Comparison of ENCODE assay signal across 20 cellular contexts in genomic region chr2:42172566-42172965, GRCh38. TPM values are rescaled to one million over a fixed set of nuclear protein-coding genes. Genes with fewer than 3 reads are reported as not detected.
DNase-seq lines count a peak whose midpoint lies in the region; ATAC-seq and TF ChIP-seq lines count a peak whose summit lies in the region.
"Had no signal": no experiment of that assay in that cellular context is flagged by ENCODE, and none has a peak within 500 bp of the region (broad histone marks: within the 10 kb centered on the region; RNA-seq: fewer than 3 reads in every experiment).

No MANE protein-coding gene starts in this region.

- H3K4ac ChIP-seq in mesenchymal stem cell (ENCODE audit: low read depth in 1 of 2, low read length in 2 of 2): no peak overlapping the region

- peaks cover 11% of the 10 kb centered on the region; the same call in 1 of the 2 replicates for H3F3A ChIP-seq in GM23248 (ENCODE audit: insufficient read depth)

- 52 to 54% methylated on average over 1 of the region's 1 CpG for WGBS in GM23248 (ENCODE audit: low coverage in 1 of 2, low lambda C conversion rate in 2 of 2, missing lambda C conversion rate in 2 of 2), 2 experiments
- WGBS in mesenchymal stem cell: no CpG with 5 or more reads among the region's 1 CpG

- ATAC-seq in activated B cell treated with CpG ODN at 0.5 μM for 24 hours (ENCODE audit: low read depth) (no peak), HG03097 (IDR thresholded peaks at IDR 0.05; ENCODE audit: low FRiP score, unreplicated experiment) (no peak)
- no peak for ATAC-seq in activated T-cell treated with anti-CD3 and anti-CD28 coated beads, Interleukin-2, amount 50 U/mL, for 72 hours (replicated peaks in 1 of 2)
- ATAC-seq: body of pancreas, heart right ventricle had no signal

- peaks cover 79% of the 10 kb centered on the region for H3K79me2 ChIP-seq in GM23248 (ENCODE audit: insufficient read depth)

- H3K36me3 ChIP-seq in BE2C (peaks cover 11% of the 10 kb centered on the region), GM23248 (ENCODE audit: low read depth) (no peaks in the 10 kb centered on the region), mesenchymal stem cell (ENCODE audit: control insufficient read depth in 1 of 2, insufficient read depth in 2 of 2, low read depth in 1 of 2, low read length in 2 of 2) (no peaks in the 10 kb centered on the region)
- H3K36me3 ChIP-seq: heart right ventricle, sigmoid colon, suprapubic skin had no signal

- H3K4me1 ChIP-seq in BE2C (peaks cover 4% of the 10 kb centered on the region), GM23248 (ENCODE audit: insufficient read depth) (peaks cover 13% of the 10 kb centered on the region), mesenchymal stem cell (ENCODE audit: control insufficient read depth, insufficient read depth, low read depth, low read length) (peaks cover 2% of the 10 kb centered on the region)

- H3K36me3 Mint-ChIP-seq in activated B cell treated with CpG ODN at 0.5 μM for 24 hours (ENCODE audit: low read depth): peaks cover 11% of the 10 kb centered on the region
- peaks cover 3 to 5% of the 10 kb centered on the region in 2 donors for H3K36me3 Mint-ChIP-seq in activated T-cell treated with anti-CD3 and anti-CD28 coated beads, Interleukin-2, amount 50 U/mL, for 72 hours (ENCODE audit: insufficient read depth in 2 of 2)

- H3K18ac ChIP-seq in mesenchymal stem cell (ENCODE audit: low read depth in 1 of 2, low read length in 2 of 2): no peak overlapping the region

- no peak overlapping the region for H3K14ac ChIP-seq in mesenchymal stem cell (ENCODE audit: low read length in 2 of 2)

- 0 out of 2 replicates have a peak, but pooled peaks cover 3% of the 10 kb centered on the region for H4K20me1 ChIP-seq in GM23248 (ENCODE audit: insufficient read depth)

- DNase-seq in BE2C: no peak
- no peak for DNase-seq in GM23248
- no peak for DNase-seq in activated B cell treated with CpG ODN at 0.5 μM for 24 hours
- no peak for DNase-seq in mesenchymal stem cell
- no peak for DNase-seq in GM19238 (ENCODE audit: insufficient read length, low spot score)
- no peak for DNase-seq in activated T-cell treated with anti-CD3 and anti-CD28 coated beads, Interleukin-2, amount 50 U/mL, for 72 hours
- no peak for DNase-seq in stimulated activated CD8-positive, alpha-beta memory T cell treated with anti-CD3 and anti-CD28 coated beads, Interleukin-4, amount 100 ng/mL, for 48 hours
- DNase-seq: activated CD4-positive, CD25-positive, alpha-beta regulatory T cell; activated naive CD4-positive, alpha-beta T cell; body of pancreas; heart right ventricle; KBM-7; midbrain; NCI-H1105 treated with DMSO at 0.1 percent for 48 hours; NCI-H774; nucleus accumbens; sigmoid colon had no signal

- POLR2A ChIA-PET in activated B cell treated with CpG ODN at 0.5 μM for 24 hours (lab: Charles Lee): interaction anchor here (0.5 to 5.9 kb wide), 2 partner anchors 55 to 68 kb away, joined by 3 to 62 read pairs; no protein-coding TSS in a partner anchor

- no peak overlapping the region for H2AK5ac ChIP-seq in mesenchymal stem cell (ENCODE audit: low read length, severe bottlenecking)

- H3K4me2 ChIP-seq in GM23248 (ENCODE audit: unreplicated experiment) (peak overlapping the region; percentile 84), mesenchymal stem cell (ENCODE audit: low read length, poor library complexity, severe bottlenecking) (no peak overlapping the region)

- no peak overlapping the region for H2BK5ac ChIP-seq in mesenchymal stem cell (ENCODE audit: low read depth, low read length, poor library complexity, severe bottlenecking)

- intact Hi-C loops in activated B cell treated with CpG ODN at 0.5 μM for 24 hours (cut with micrococcal nuclease): no loop called here

- H3K27me3 Mint-ChIP-seq in activated B cell treated with CpG ODN at 0.5 μM for 24 hours: no peaks in the 10 kb centered on the region
- H3K27me3 Mint-ChIP-seq in activated T-cell treated with anti-CD3 and anti-CD28 coated beads, Interleukin-2, amount 50 U/mL, for 72 hours (ENCODE audit: low read depth): no peaks in the 10 kb centered on the region
- H3K27me3 Mint-ChIP-seq: dendritic cell treated with granulocyte-macrophage colony-stimulating factor and Interleukin-4, amounts not matched to agents 40 ng/mL and 50 ng/mL, for 4 days had no signal

- no peak overlapping the region for H3K4me3 Mint-ChIP-seq in activated B cell treated with CpG ODN at 0.5 μM for 24 hours
- no peak overlapping the region for H3K4me3 Mint-ChIP-seq in activated T-cell treated with anti-CD3 and anti-CD28 coated beads, Interleukin-2, amount 50 U/mL, for 72 hours
- H3K4me3 Mint-ChIP-seq: dendritic cell treated with granulocyte-macrophage colony-stimulating factor and Interleukin-4, amounts not matched to agents 40 ng/mL and 50 ng/mL, for 4 days had no signal

- H3K9me3 ChIP-seq in BE2C: no peaks in the 10 kb centered on the region
- no peaks in the 10 kb centered on the region for H3K9me3 ChIP-seq in GM23248 (ENCODE audit: low read depth)
- no peaks in the 10 kb centered on the region for H3K9me3 ChIP-seq in mesenchymal stem cell (ENCODE audit: control insufficient read depth, low read length)
- H3K9me3 ChIP-seq: body of pancreas, heart right ventricle, sigmoid colon, suprapubic skin had no signal

- H2BK12ac ChIP-seq in mesenchymal stem cell (ENCODE audit: low read length in 2 of 2): no peak overlapping the region

- no peak overlapping the region for H4K91ac ChIP-seq in mesenchymal stem cell (ENCODE audit: low read length)

- H3K27me3 ChIP-seq in BE2C (no peaks in the 10 kb centered on the region), GM23248 (replicated peaks; ENCODE audit: insufficient read depth) (no peaks in the 10 kb centered on the region), mesenchymal stem cell (ENCODE audit: control insufficient read depth in 1 of 2, insufficient read depth in 1 of 2, low read length in 2 of 2) (no peaks in the 10 kb centered on the region)
- H3K27me3 ChIP-seq: body of pancreas, heart right ventricle, sigmoid colon, suprapubic skin had no signal

- H3K23ac ChIP-seq in mesenchymal stem cell (ENCODE audit: low read length in 2 of 2): no peak overlapping the region

- no peak overlapping the region for H2BK15ac ChIP-seq in mesenchymal stem cell (ENCODE audit: low read depth, poor library complexity, severe bottlenecking)

- no peaks in the 10 kb centered on the region for H3K9me2 ChIP-seq in GM23248 (ENCODE audit: insufficient read depth)

- TF ChIP-seq CTCF in BE2C (IDR thresholded peaks at IDR 0.05; ENCODE audit: low read depth, low read length): no peak
- no peak for TF ChIP-seq CTCF in activated B cell treated with CpG ODN at 0.5 μM for 24 hours (IDR thresholded peaks at IDR 0.05)

- CTCF ChIA-PET in activated B cell treated with CpG ODN at 0.5 μM for 24 hours (lab: Charles Lee): interaction anchor here (0.8 to 4.0 kb wide), 3 partner anchors 23 to 86 kb away, joined by 4 to 18 read pairs (median 15); no protein-coding TSS in a partner anchor

- H2AFZ ChIP-seq in GM23248: no peak overlapping the region
- H2AFZ ChIP-seq in mesenchymal stem cell (ENCODE audit: low read depth, low read length): no peak overlapping the region

- H3K27ac ChIP-seq in GM23248: no peak overlapping the region
- H3K27ac ChIP-seq in mesenchymal stem cell (ENCODE audit: low read length, poor library complexity, severe bottlenecking): no peak overlapping the region
- H3K27ac ChIP-seq: suprapubic skin had no signal

- no peaks in the 10 kb centered on the region for H3K9me3 Mint-ChIP-seq in activated B cell treated with CpG ODN at 0.5 μM for 24 hours
- no peaks in the 10 kb centered on the region for H3K9me3 Mint-ChIP-seq in activated T-cell treated with anti-CD3 and anti-CD28 coated beads, Interleukin-2, amount 50 U/mL, for 72 hours
- H3K9me3 Mint-ChIP-seq: dendritic cell treated with granulocyte-macrophage colony-stimulating factor and Interleukin-4, amounts not matched to agents 40 ng/mL and 50 ng/mL, for 4 days had no signal

- H3K27ac Mint-ChIP-seq in activated B cell treated with CpG ODN at 0.5 μM for 24 hours: peak overlapping the region; percentile 19
- no peak overlapping the region for H3K27ac Mint-ChIP-seq in activated T-cell treated with anti-CD3 and anti-CD28 coated beads, Interleukin-2, amount 50 U/mL, for 72 hours
- H3K27ac Mint-ChIP-seq: dendritic cell treated with granulocyte-macrophage colony-stimulating factor and Interleukin-4, amounts not matched to agents 40 ng/mL and 50 ng/mL, for 4 days had no signal

- no peak overlapping the region for H4K8ac ChIP-seq in mesenchymal stem cell (ENCODE audit: low read length)

- H3K79me1 ChIP-seq in mesenchymal stem cell (replicated peaks; ENCODE audit: low read length, poor library complexity, severe bottlenecking): peaks cover 7% of the 10 kb centered on the region

- peak overlapping the region; percentile 92 for H3K4me3 ChIP-seq in BE2C (ENCODE audit: low read depth, low read length)
- H3K4me3 ChIP-seq in GM23248: no peak overlapping the region
- no peak overlapping the region for H3K4me3 ChIP-seq in mesenchymal stem cell (ENCODE audit: insufficient read depth in 1 of 2, low read depth in 1 of 2, low read length in 2 of 2)
- H3K4me3 ChIP-seq: body of pancreas had no signal

- H3K4me1 Mint-ChIP-seq in activated B cell treated with CpG ODN at 0.5 μM for 24 hours: peaks cover 43% of the 10 kb centered on the region
- H3K4me1 Mint-ChIP-seq in activated T-cell treated with anti-CD3 and anti-CD28 coated beads, Interleukin-2, amount 50 U/mL, for 72 hours (ENCODE audit: low read depth): peaks cover 28% of the 10 kb centered on the region

- in situ Hi-C loops in GM23248 (cut with MboI): no loop called here

- H2BK120ac ChIP-seq in mesenchymal stem cell (ENCODE audit: low read depth, low read length): no peak overlapping the region

- H3K9ac ChIP-seq in GM23248 (no peak overlapping the region), mesenchymal stem cell (ENCODE audit: low read length) (peak overlapping the region; percentile 92)

RNA-seq across cellular contexts. Expression of gene EML4, which starts 3.4 kb away (rescaled TPM):
- polyA plus RNA-seq in BE2C (2012; ENCODE audit: insufficient read depth, insufficient read length, low read depth): 128 TPM
- total RNA-seq in GM23248 (2014; rRNA removed; shearing (Covaris generic)): 19.3 and 21.8 TPM in 2 replicates
- polyA plus RNA-seq in GM23248 (2016; fragmentation: Nextera tagmentation; extraction: Ambion mirVana): 21.0 and 21.7 TPM in 2 replicates
- 83.2 and 95.8 TPM in 2 replicates for total RNA-seq in activated B cell treated with CpG ODN at 0.5 μM for 24 hours
- 24.9 TPM for polyA plus RNA-seq in mesenchymal stem cell (2013, experiment 1 of 2)
- 24.4 TPM for polyA plus RNA-seq in mesenchymal stem cell (2013, experiment 2 of 2)
- 10 to 100 TPM; 79.2 to 82.2 TPM for total RNA-seq in activated T-cell treated with anti-CD3 and anti-CD28 coated beads, Interleukin-2, amount 50 U/mL, for 72 hours
